17 cellular contexts compared by ENCODE assay signal in the genomic region with DNA sequence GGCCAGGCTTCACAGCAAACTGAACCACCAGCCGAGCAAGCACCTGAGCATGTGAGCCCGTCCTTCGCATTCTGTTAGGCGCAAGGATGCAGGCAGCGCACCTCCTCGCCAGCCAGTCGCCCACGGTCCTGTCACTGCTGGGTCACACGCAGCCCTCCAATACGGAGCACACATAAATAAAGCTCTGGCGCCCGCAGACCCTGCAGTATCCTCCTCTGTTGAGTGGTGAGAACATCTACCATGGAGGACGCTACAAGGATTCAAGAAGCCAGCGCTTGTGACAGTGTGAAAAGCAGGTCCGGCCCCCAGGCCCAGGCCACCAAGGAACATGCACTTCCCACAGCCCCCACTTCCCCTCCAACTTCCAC. TPM values are rescaled to one million over a fixed set of nuclear protein-coding genes. Genes with fewer than 3 reads are reported as not detected.
A peak's percentile ranks its signal among the peaks of the same experiment; 100 is the strongest.
DNase-seq lines count a peak whose midpoint lies in the region; ATAC-seq, FAIRE-seq and TF ChIP-seq lines count a peak whose summit lies in the region.
"Had no signal": no experiment of that assay in that cellular context is flagged by ENCODE, and none has a peak within 500 bp of the region (broad histone marks: within the 10 kb centered on the region; RNA-seq: fewer than 3 reads in every experiment).

No MANE protein-coding gene starts in this region.

- H3K9ac ChIP-seq in IMR-90 (ENCODE audit: low read depth, low read length), result no peak overlapping the region
- H3K9ac ChIP-seq in GM12878 (ENCODE audit: control insufficient read depth, insufficient read depth, low read length), result peak overlapping the region; percentile 89

- no peak overlapping the region for H2AK9ac ChIP-seq in IMR-90 (replicated peaks; ENCODE audit: low read depth, low read length, poor library complexity)

- H3K9me3 Mint-ChIP-seq in activated CD4-positive, alpha-beta T cell treated with anti-CD3 and anti-CD28 coated beads, Interleukin-2, amount 10 ng/mL, durations not matched to agents 24 days and 14 days, result no peaks in the 10 kb centered on the region

- H3K27me3 ChIP-seq in IMR-90 (ENCODE audit: control insufficient read depth, insufficient read depth, low read length), result no peaks in the 10 kb centered on the region
- H3K27me3 ChIP-seq in GM12878 (replicated peaks in 1 of 2; ENCODE audit: control insufficient read depth in 2 of 2, insufficient read depth in 2 of 2, low read length in 1 of 2), result no peaks in the 10 kb centered on the region
- H3K27me3 ChIP-seq in ovary, result no peaks in the 10 kb centered on the region

- BruUV-seq in IMR-90 (replicated peaks; lab: Mats Ljungman, UMichigan), result no TSS peak
- no TSS peak for BruUV-seq in GM12878 (replicated peaks; lab: Mats Ljungman, UMichigan)

- H3K27ac Mint-ChIP-seq in activated CD4-positive, alpha-beta T cell treated with anti-CD3 and anti-CD28 coated beads, Interleukin-2, amount 10 ng/mL, durations not matched to agents 24 days and 14 days, result peak overlapping the region; percentile 99

- no peak overlapping the region for H4K8ac ChIP-seq in IMR-90 (ENCODE audit: low read depth in 2 of 2, low read length in 2 of 2)

- H3K27ac ChIP-seq in IMR-90 (ENCODE audit: insufficient read depth, low read length), result no peak overlapping the region
- peak overlapping the region; percentile 98 for H3K27ac ChIP-seq in GM12878 (ENCODE audit: control insufficient read depth, insufficient read depth)
- H3K27ac ChIP-seq in skin epidermis, result peak overlapping the region in 11 of 21 experiments; percentile 2 to 91 (median 38)
- H3K27ac ChIP-seq in ovary, result no peak overlapping the region
- H3K27ac ChIP-seq: A549, RWPE1 had no signal

- H2AK5ac ChIP-seq in IMR-90 (ENCODE audit: low read depth, low read length), result peak overlapping the region; percentile 37; the same call in 1 of the 2 replicates

- WGBS in IMR-90 (ENCODE audit: extremely low coverage in 2 of 2, insufficient read length in 1 of 2), 2 experiments, result 100% methylated on average over 7 of the region's 15 CpGs; no CpG with 5 or more reads in 1 of the 2 experiments
- WGBS in GM12878 (ENCODE audit: insufficient coverage, insufficient replicate concordance, low lambda C conversion rate, missing lambda C conversion rate), result 7% methylated on average over 14 of the region's 15 CpGs
- WGBS in ovary, 3 donors, result 93 to 96% (median 96%) methylated on average over 15 of the region's 15 CpGs

- intact Hi-C loops in activated CD4-positive, alpha-beta T cell treated with anti-CD3 and anti-CD28 coated beads, Interleukin-2, amount 10 ng/mL, durations not matched to agents 24 days and 14 days (cut with micrococcal nuclease), result no loop called here
- intact Hi-C loops in IMR-90 (cut with micrococcal nuclease), result no loop called here
- intact Hi-C loops in GM12878 (cut with micrococcal nuclease; ENCODE audit: unreplicated experiment), result loop anchor here (5.0 kb wide), 1 partner anchor 515 kb away; the partner anchor contains the start of genes CCT6A and PSPH
- intact Hi-C loops in ovary (cut with DNase I), result no loop called here

- TF ChIP-seq POLR2A in IMR-90 (IDR thresholded peaks at IDR 0.05; ENCODE audit: low read depth, low read length) (no peak), GM12878 (IDR thresholded peaks at IDR 0.05; ENCODE audit: low read depth, low read length) (no peak; the same call in 1 of the 2 replicates), ovary (IDR thresholded peaks at IDR 0.05) (no peak)

- POLR2A ChIA-PET in IMR-90 (lab: Charles Lee; ENCODE audit: unreplicated experiment) (no interaction called here), GM12878 (lab: Charles Lee) (interaction anchor here (1.1 to 12.5 kb wide), 4 partner anchors 9 to 30 kb away, joined by 3 to 156 read pairs (median 64); no protein-coding TSS in a partner anchor)

- peaks cover 2% of the 10 kb centered on the region for H3K27me3 Mint-ChIP-seq in activated CD4-positive, alpha-beta T cell treated with anti-CD3 and anti-CD28 coated beads, Interleukin-2, amount 10 ng/mL, durations not matched to agents 24 days and 14 days

- H3K18ac ChIP-seq in IMR-90 (ENCODE audit: low read depth, low read length), result no peak overlapping the region

- peaks cover 86% of the 10 kb centered on the region for H3K79me2 ChIP-seq in GM12878 (ENCODE audit: control insufficient read depth, insufficient read depth, low read length)

- H4K5ac ChIP-seq in IMR-90 (ENCODE audit: low read depth, low read length), result no peak overlapping the region

- peaks cover 29% of the 10 kb centered on the region for H3K36me3 Mint-ChIP-seq in activated CD4-positive, alpha-beta T cell treated with anti-CD3 and anti-CD28 coated beads, Interleukin-2, amount 10 ng/mL, durations not matched to agents 24 days and 14 days (ENCODE audit: low read depth)

- H3K56ac ChIP-seq in IMR-90 (ENCODE audit: extremely low read depth, insufficient read depth, low read length), result no peak overlapping the region

- H3K79me1 ChIP-seq in IMR-90 (ENCODE audit: low read depth in 1 of 2, low read length in 2 of 2), result peaks cover 41 to 90% of the 10 kb centered on the region in 2 experiments

- H3K4me3 ChIP-seq in IMR-90 (ENCODE audit: insufficient read depth, low read depth, low read length) (no peak overlapping the region), GM12878 (peak overlapping the region; percentile 78), skin epidermis (no peak overlapping the region), ovary (no peak overlapping the region)
- H3K4me3 ChIP-seq: A549, lung, smooth muscle cell had no signal

- ATAC-seq in IMR-90 (ENCODE audit: low read depth), result no peak
- ATAC-seq in GM12878, result no peak
- ATAC-seq in HG03442 (IDR thresholded peaks at IDR 0.05; ENCODE audit: unreplicated experiment), result no peak
- ATAC-seq: A549 had no signal

- RAD21 ChIA-PET in GM12878 (lab: Charles Lee; ENCODE audit: unreplicated experiment), result interaction anchor here (0.9 to 12.4 kb wide), 6 partner anchors 9 to 32 kb away, joined by 3 to 245 read pairs (median 83); partner anchors contain the start of gene VOPP1

- in situ Hi-C loops in IMR-90 (cut with MboI; ENCODE audit: low sequenced_read_pairs) (no loop called here), GM12878 (cut with MboI) (no loop called here)

- peaks cover 76% of the 10 kb centered on the region for H3K4me1 Mint-ChIP-seq in activated CD4-positive, alpha-beta T cell treated with anti-CD3 and anti-CD28 coated beads, Interleukin-2, amount 10 ng/mL, durations not matched to agents 24 days and 14 days

- TF ChIP-seq CTCF in IMR-90 (conservative IDR thresholded peaks at IDR 0.05; ENCODE audit: low read depth, low read length) (no peak), GM12878 (IDR thresholded peaks at IDR 0.05 in 2 of 3, conservative IDR thresholded peaks at IDR 0.05 in 1 of 3; ENCODE audit: control insufficient read depth in 2 of 3, extremely low read depth in 1 of 3, insufficient read depth in 1 of 3, low read depth in 3 of 3, low read length in 3 of 3) (no peak), ovary (IDR thresholded peaks at IDR 0.05) (no peak)

- no peaks in the 10 kb centered on the region for H3K9me3 ChIP-seq in IMR-90 (ENCODE audit: control insufficient read depth, insufficient read depth, low read length)
- no peaks in the 10 kb centered on the region for H3K9me3 ChIP-seq in GM12878 (replicated peaks; ENCODE audit: control insufficient read depth, insufficient read depth, low read length)
- H3K9me3 ChIP-seq in ovary, result no peaks in the 10 kb centered on the region
- H3K9me3 ChIP-seq: A549 had no signal

- dilution Hi-C loops in IMR-90 (cut with HindIII; ENCODE audit: low sequenced_read_pairs, unreplicated experiment), result no loop called here

- H2BK20ac ChIP-seq in IMR-90 (ENCODE audit: low read depth, low read length), result no peak overlapping the region

- no peak overlapping the region for H3K4me3 Mint-ChIP-seq in activated CD4-positive, alpha-beta T cell treated with anti-CD3 and anti-CD28 coated beads, Interleukin-2, amount 10 ng/mL, durations not matched to agents 24 days and 14 days

- CTCF ChIA-PET in IMR-90 (lab: Yijun Ruan, JAX) (no interaction called here), GM12878 (lab: Yijun Ruan, JAX) (interaction anchor here (1.1 to 10.5 kb wide), 5 partner anchors 10 to 60 kb away, joined by 3 to 87 read pairs (median 6); no protein-coding TSS in a partner anchor)

- SMC1A ChIA-PET in GM12878 (lab: Charles Lee; ENCODE audit: uncharacterized antibody, unreplicated experiment), result interaction anchor here (1.0 to 15.0 kb wide), 9 partner anchors 10 to 104 kb away, joined by 3 to 354 read pairs (median 9); partner anchors contain the start of gene VOPP1

- no peak overlapping the region for H3K4me2 ChIP-seq in IMR-90 (ENCODE audit: low read depth, low read length)
- peak overlapping the region; percentile 76 for H3K4me2 ChIP-seq in GM12878 (ENCODE audit: control insufficient read depth, insufficient read depth)
- H3K4me2 ChIP-seq: A549 had no signal

- FAIRE-seq in GM12878 (lab: Jason Lieb, UNC), result no peak
- FAIRE-seq: A549, D721Med had no signal

- H3K9me1 ChIP-seq in IMR-90 (ENCODE audit: insufficient read depth, low read length), result peaks cover 54% of the 10 kb centered on the region

- H3K14ac ChIP-seq in IMR-90 (replicated peaks; ENCODE audit: low read depth, low read length), result no peak overlapping the region

- peak overlapping the region; percentile 33; the same call in 1 of the 2 replicates for H3K4ac ChIP-seq in IMR-90 (ENCODE audit: low read depth, low read length)

- H4K20me1 ChIP-seq in IMR-90 (ENCODE audit: insufficient read depth, low read length), result peaks cover 74% of the 10 kb centered on the region
- H4K20me1 ChIP-seq in GM12878 (ENCODE audit: control insufficient read depth, insufficient read depth), result no peaks in the 10 kb centered on the region

- TF ChIP-seq RAD21 in IMR-90 (IDR thresholded peaks at IDR 0.05; ENCODE audit: low read length) (no peak), GM12878 (IDR thresholded peaks at IDR 0.05; ENCODE audit: insufficient read depth, low read depth, low read length) (no peak)

- no peak overlapping the region for H4K91ac ChIP-seq in IMR-90 (ENCODE audit: insufficient read depth, low read depth, low read length)

- no peak for TF ChIP-seq EP300 in GM12878 (IDR thresholded peaks at IDR 0.05; ENCODE audit: borderline replicate concordance in 1 of 2, control insufficient read depth in 1 of 2, low read depth in 2 of 2, low read length in 2 of 2)
- no peak for TF ChIP-seq EP300 in ovary (IDR thresholded peaks at IDR 0.05)

- H2AFZ ChIP-seq in IMR-90 (replicated peaks; ENCODE audit: low read length, poor library complexity), result no peak overlapping the region
- H2AFZ ChIP-seq in GM12878 (ENCODE audit: control insufficient read depth, low read depth, low read length), result no peak overlapping the region

- H3K36me3 ChIP-seq in IMR-90 (ENCODE audit: control insufficient read depth, insufficient read depth, low read length) (peaks cover 2% of the 10 kb centered on the region; the same call in 1 of the 2 replicates), GM12878 (ENCODE audit: control insufficient read depth in 2 of 2, insufficient read depth in 2 of 2, low read length in 1 of 2) (peaks cover 2 to 12% of the 10 kb centered on the region in 2 experiments), ovary (no peaks in the 10 kb centered on the region)

- H2BK120ac ChIP-seq in IMR-90 (ENCODE audit: low read depth, low read length), result no peak overlapping the region

- peaks cover 32% of the 10 kb centered on the region for H3K4me1 ChIP-seq in IMR-90 (ENCODE audit: control insufficient read depth, insufficient read depth, low read length)
- H3K4me1 ChIP-seq in GM12878 (ENCODE audit: control insufficient read depth, insufficient read depth, low read length), result peaks cover 60% of the 10 kb centered on the region
- peaks cover 10% of the 10 kb centered on the region for H3K4me1 ChIP-seq in ovary (ENCODE audit: insufficient read depth)

- H3K23ac ChIP-seq in IMR-90 (ENCODE audit: low read depth, low read length), result no peak overlapping the region

- no peak for DNase-seq in activated CD4-positive, alpha-beta T cell treated with anti-CD3 and anti-CD28 coated beads, Interleukin-2, amount 10 ng/mL, durations not matched to agents 24 days and 14 days
- DNase-seq in activated CD4-positive, alpha-beta T cell treated with anti-CD3 and anti-CD28 coated beads, Interleukin-2, amount 50 U/mL, for 48 hours, result no peak
- DNase-seq in IMR-90, result no peak
- no peak for DNase-seq in GM12878 (ENCODE audit: low read depth, low spot score)
- no peak for DNase-seq in hypothalamus (lab: John Stamatoyannopoulos, UW)
- DNase-seq in ovary, result no peak
- DNase-seq: amniotic stem cell, cortex of kidney, NCI-H1436, T-helper 9 cell had no signal

- no peak overlapping the region for H2BK5ac ChIP-seq in IMR-90 (ENCODE audit: low read depth, low read length, poor library complexity, severe bottlenecking)

- H2BK15ac ChIP-seq in IMR-90 (ENCODE audit: low read depth, low read length), result no peak overlapping the region

RNA-seq across cellular contexts. Expression of gene VOPP1, which starts 34.9 kb away (rescaled TPM):
- total RNA-seq in activated CD4-positive, alpha-beta T cell treated with anti-CD3 and anti-CD28 coated beads, Interleukin-2, amount 10 ng/mL, durations not matched to agents 24 days and 14 days, result 87.4 and 90.6 TPM in 2 replicates
- total RNA-seq in IMR-90 (2012; rRNA removed), result 94.5 and 94.7 TPM in 2 replicates
- polyA plus RNA-seq in IMR-90 (2012; rRNA removed), result 54.5 and 60.2 TPM in 2 replicates
- 39.0 and 52.2 TPM in 2 replicates for polyA plus RNA-seq in IMR-90 (2012; cell fraction: cytosol; rRNA removed)
- 26.0 and 27.4 TPM in 2 replicates for polyA plus RNA-seq in IMR-90 (2012; cell fraction: nucleus; rRNA removed; ENCODE audit: low replicate concordance)
- total RNA-seq in GM12878 (2013; cell fraction: nucleolus; rRNA removed), result 130 and 131 TPM in 2 replicates
- total RNA-seq in GM12878 (2014; rRNA removed), result 198 and 200 TPM in 2 replicates
- 135 and 144 TPM in 2 replicates for total RNA-seq in GM12878 (2014; rRNA removed; fragmentation: Illumina TruSeq; extraction: Trizol)
- total RNA-seq in GM12878 (2021), result 205 and 206 TPM in 2 replicates
- 123 TPM for polyA plus RNA-seq in GM12878 (2011; ENCODE audit: low read depth)
- 101 and 118 TPM in 2 replicates for polyA plus RNA-seq in GM12878 (2011; rRNA removed)
- polyA plus RNA-seq in GM12878 (2011; cell fraction: cytosol; rRNA removed), result 103 and 118 TPM in 2 replicates
- 51.0 and 62.5 TPM in 2 replicates for polyA plus RNA-seq in GM12878 (2011; cell fraction: nucleus; rRNA removed)
- polyA plus RNA-seq in GM12878 (2012), result 135 and 137 TPM in 2 replicates
- 116 and 141 TPM in 2 replicates for polyA plus RNA-seq in GM12878 (2014; fragmentation: Illumina TruSeq; extraction: Trizol)
- polyA plus RNA-seq in GM12878 (2014; fragmentation: Nextera tagmentation; extraction: Ambion mirVana), result 10 to 100 TPM; 32.8 to 78.5 TPM
- 203 and 212 TPM in 2 replicates for polyA plus RNA-seq in GM12878 (2014; rRNA removed)
- 10 to 100 TPM; 54.4 to 71.5 TPM for polyA plus RNA-seq in GM12878 (2016; fragmentation: Nextera tagmentation; extraction: Ambion mirVana)
- polyA minus RNA-seq in GM12878 (2011; rRNA and poly(A)+ RNA removed), result 139 and 160 TPM in 2 replicates
- polyA minus RNA-seq in GM12878 (2011; cell fraction: cytosol; rRNA and poly(A)+ RNA removed), result 60.1 and 81.5 TPM in 2 replicates
- polyA minus RNA-seq in GM12878 (2011; cell fraction: nucleus; rRNA and poly(A)+ RNA removed), result 37.2 and 80.3 TPM in 2 replicates
- total RNA-seq in ovary, result 10 to 100 TPM; 28.0 to 52.1 (median 48.9) TPM
- polyA plus RNA-seq in ovary, result 10 to 100 TPM; 33.9 to 44.0 TPM

Comparison
In these comparisons a context has a peak if more than half of its experiments do, and no peak if none do; other contexts are left out.
1. H3K27ac ChIP-seq: peak in GM12878 (single experiment) and skin epidermis (11 of 21); none in IMR-90 (single experiment) and ovary (0 of 2).